In genomic region chr14:51871846-51872245, GRCh38 we compare ENCODE assay signal across 16 cellular contexts. TPM values are rescaled to one million over a fixed set of nuclear protein-coding genes. Genes with fewer than 3 reads are reported as not detected.
DNase-seq lines count a peak whose midpoint lies in the region; ATAC-seq, FAIRE-seq and TF ChIP-seq lines count a peak whose summit lies in the region.
"Had no signal": no experiment of that assay in that cellular context is flagged by ENCODE, and none has a peak within 500 bp of the region (broad histone marks: within the 10 kb centered on the region; RNA-seq: fewer than 3 reads in every experiment).

No MANE protein-coding gene starts in this region.

- no TSS peak for BruUV-seq in IMR-90 (replicated peaks; lab: Mats Ljungman, UMichigan)

- ATAC-seq in activated CD4-positive, alpha-beta T cell treated with anti-CD3 and anti-CD28 coated beads for 36 hours, result no peak
- ATAC-seq in IMR-90 (ENCODE audit: low read depth), result no peak

- dilution Hi-C loops in IMR-90 (cut with HindIII; ENCODE audit: low sequenced_read_pairs, unreplicated experiment), result no loop called here

- TF ChIP-seq POLR2A in IMR-90 (IDR thresholded peaks at IDR 0.05; ENCODE audit: low read depth, low read length), result no peak

- H3K4me1 ChIP-seq in IMR-90 (ENCODE audit: control insufficient read depth, insufficient read depth, low read length), result peaks cover 9% of the 10 kb centered on the region
- peaks cover 3 to 9% of the 10 kb centered on the region in 2 donors for H3K4me1 ChIP-seq in neuronal stem cell (ENCODE audit: control insufficient read depth in 2 of 2, insufficient read depth in 1 of 2, low read depth in 1 of 2, low read length in 2 of 2)

- no peaks in the 10 kb centered on the region for H3K36me3 ChIP-seq in IMR-90 (ENCODE audit: control insufficient read depth, insufficient read depth, low read length)
- peaks cover 0 to 13% of the 10 kb centered on the region in 2 donors for H3K36me3 ChIP-seq in neuronal stem cell (replicated peaks in 1 of 2; ENCODE audit: control insufficient read depth in 2 of 2, insufficient read depth in 2 of 2, low read length in 2 of 2)
- H3K36me3 ChIP-seq: cardiac muscle cell had no signal

- H3K23ac ChIP-seq in IMR-90 (ENCODE audit: low read depth, low read length) (peak overlapping the region; percentile 41; the same call in 1 of the 2 replicates), neuronal stem cell (ENCODE audit: low read depth, low read length, poor library complexity) (no peak overlapping the region)

- no peak for TF ChIP-seq CTCF in IMR-90 (conservative IDR thresholded peaks at IDR 0.05; ENCODE audit: low read depth, low read length)

- H3K27ac Mint-ChIP-seq in activated CD4-positive, alpha-beta T cell treated with anti-CD3 and anti-CD28 coated beads for 36 hours, result peak overlapping the region; percentile 75
- H3K27ac Mint-ChIP-seq in activated T-helper 2 cell treated with anti-CD3 and anti-CD28 coated beads, Interferon-gamma antibody, Interleukin-2, Interleukin-4, amounts not matched to agents 10 μg/mL and 5 μg/mL and 100 μg/mL, durations not matched to agents 14 hours and 24 hours and 36 hours, result peak overlapping the region; percentile 67
- H3K27ac Mint-ChIP-seq: nephron progenitor cell had no signal

- H3K56ac ChIP-seq in IMR-90 (ENCODE audit: extremely low read depth, insufficient read depth, low read length), result no peak overlapping the region

- H4K8ac ChIP-seq in IMR-90 (ENCODE audit: low read depth in 2 of 2, low read length in 2 of 2) (no peak overlapping the region), neuronal stem cell (ENCODE audit: low read depth, low read length) (peak overlapping the region; percentile 70)

- peaks cover 46% of the 10 kb centered on the region for H3K4me1 Mint-ChIP-seq in activated CD4-positive, alpha-beta T cell treated with anti-CD3 and anti-CD28 coated beads for 36 hours
- H3K4me1 Mint-ChIP-seq in activated T-helper 2 cell treated with anti-CD3 and anti-CD28 coated beads, Interferon-gamma antibody, Interleukin-2, Interleukin-4, amounts not matched to agents 10 μg/mL and 5 μg/mL and 100 μg/mL, durations not matched to agents 14 hours and 24 hours and 36 hours (ENCODE audit: low read depth), result peaks cover 43% of the 10 kb centered on the region

- H3K4me2 ChIP-seq in IMR-90 (ENCODE audit: low read depth, low read length) (no peak overlapping the region), neuronal stem cell (ENCODE audit: insufficient read depth, low read length, poor library complexity, severe bottlenecking) (no peak overlapping the region)

- H2BK20ac ChIP-seq in IMR-90 (ENCODE audit: low read depth, low read length), result no peak overlapping the region

- no peak overlapping the region for H3K4me3 ChIP-seq in IMR-90 (ENCODE audit: insufficient read depth, low read depth, low read length)
- no peak overlapping the region for H3K4me3 ChIP-seq in neuronal stem cell (ENCODE audit: low read length in 2 of 2)
- H3K4me3 ChIP-seq: cardiac muscle cell had no signal

- CTCF ChIA-PET in activated CD4-positive, alpha-beta T cell treated with anti-CD3 and anti-CD28 coated beads for 36 hours (lab: Charles Lee), result interaction anchor here (0.8 to 1.6 kb wide), 3 partner anchors 9 to 25 kb away, joined by 3 read pairs; partner anchors contain the start of gene GNG2
- CTCF ChIA-PET in IMR-90 (lab: Yijun Ruan, JAX), result interaction anchor here (1.0 kb wide), 1 partner anchor 107 kb away, joined by 7 read pairs; no protein-coding TSS in a partner anchor

- H2AK9ac ChIP-seq in IMR-90 (replicated peaks; ENCODE audit: low read depth, low read length, poor library complexity), result no peak overlapping the region

- no peak overlapping the region for H3K4me3 Mint-ChIP-seq in activated CD4-positive, alpha-beta T cell treated with anti-CD3 and anti-CD28 coated beads for 36 hours
- no peak overlapping the region for H3K4me3 Mint-ChIP-seq in activated T-helper 2 cell treated with anti-CD3 and anti-CD28 coated beads, Interferon-gamma antibody, Interleukin-2, Interleukin-4, amounts not matched to agents 10 μg/mL and 5 μg/mL and 100 μg/mL, durations not matched to agents 14 hours and 24 hours and 36 hours (ENCODE audit: low read depth)
- H3K4me3 Mint-ChIP-seq: nephron progenitor cell had no signal

- H3K9ac ChIP-seq in IMR-90 (ENCODE audit: low read depth, low read length), result no peak overlapping the region
- no peak overlapping the region for H3K9ac ChIP-seq in neuronal stem cell (ENCODE audit: low read depth, low read length, poor library complexity)

- no peak for FAIRE-seq in HTR-8/SVneo (lab: Jason Lieb, UNC)
- FAIRE-seq: GM18507 had no signal

- no peaks in the 10 kb centered on the region for H3K9me3 Mint-ChIP-seq in activated CD4-positive, alpha-beta T cell treated with anti-CD3 and anti-CD28 coated beads for 36 hours (ENCODE audit: low read depth)
- H3K9me3 Mint-ChIP-seq in activated T-helper 2 cell treated with anti-CD3 and anti-CD28 coated beads, Interferon-gamma antibody, Interleukin-2, Interleukin-4, amounts not matched to agents 10 μg/mL and 5 μg/mL and 100 μg/mL, durations not matched to agents 14 hours and 24 hours and 36 hours, result no peaks in the 10 kb centered on the region
- H3K9me3 Mint-ChIP-seq: nephron progenitor cell had no signal

- H3K18ac ChIP-seq in IMR-90 (ENCODE audit: low read depth, low read length) (no peak overlapping the region), neuronal stem cell (ENCODE audit: low read length) (no peak overlapping the region)

- H3K4ac ChIP-seq in IMR-90 (ENCODE audit: low read depth, low read length) (peak overlapping the region; percentile 55), neuronal stem cell (ENCODE audit: low read length) (no peak overlapping the region)

- H3K27ac ChIP-seq in IMR-90 (ENCODE audit: insufficient read depth, low read length), result no peak overlapping the region
- no peak overlapping the region for H3K27ac ChIP-seq in neuronal stem cell (replicated peaks; ENCODE audit: low read length)
- H3K27ac ChIP-seq: cardiac muscle cell had no signal

- TF ChIP-seq RAD21 in IMR-90 (IDR thresholded peaks at IDR 0.05; ENCODE audit: low read length), result no peak

- H3K27me3 ChIP-seq in IMR-90 (ENCODE audit: control insufficient read depth, insufficient read depth, low read length), result no peaks in the 10 kb centered on the region
- H3K27me3 ChIP-seq in neuronal stem cell (ENCODE audit: control insufficient read depth in 3 of 3, insufficient read depth in 3 of 3, low read depth in 1 of 3, low read length in 3 of 3), result no peaks in the 10 kb centered on the region
- H3K27me3 ChIP-seq: cardiac muscle cell had no signal

- DNase-seq in activated CD4-positive, alpha-beta T cell treated with anti-CD3 and anti-CD28 coated beads for 36 hours, result no peak
- DNase-seq in activated CD4-positive, alpha-beta T cell treated with anti-CD3 and anti-CD28 coated beads for 4 hours, result no peak
- no peak for DNase-seq in IMR-90
- DNase-seq in activated T-helper 2 cell treated with anti-CD3 and anti-CD28 coated beads, Interferon-gamma antibody, Interleukin-2, Interleukin-4, amounts not matched to agents 10 μg/mL and 5 μg/mL and 100 μg/mL, durations not matched to agents 14 hours and 24 hours and 36 hours (ENCODE audit: low spot score), result no peak
- DNase-seq in neuronal stem cell (ENCODE audit: low spot score), result no peak
- DNase-seq in HTR-8/SVneo (ENCODE audit: insufficient read length, low spot score), result no peak
- DNase-seq in hypothalamus (lab: John Stamatoyannopoulos, UW), result no peak
- no peak for DNase-seq in UCSD-AML1 (lab: John Stamatoyannopoulos, UW; ENCODE audit: unreplicated experiment)
- DNase-seq: activated CD4-positive, alpha-beta T cell treated with anti-CD3 and anti-CD28 coated beads for 48 hours; activated effector memory CD4-positive, alpha-beta T cell treated with anti-CD3 and anti-CD28 coated beads, Interleukin-2, amount 50 U/mL, for 16 hours; effector CD4-positive, alpha-beta T cell; NCI-H526 treated with DMSO at 0.1 percent for 48 hours; nephron progenitor cell; retina had no signal

- in situ Hi-C loops in IMR-90 (cut with MboI; ENCODE audit: low sequenced_read_pairs), result no loop called here

- H3K14ac ChIP-seq in IMR-90 (replicated peaks; ENCODE audit: low read depth, low read length) (peak overlapping the region; percentile 40), neuronal stem cell (ENCODE audit: low read length) (no peak overlapping the region)

- H4K20me1 ChIP-seq in IMR-90 (ENCODE audit: insufficient read depth, low read length), result peaks cover 7% of the 10 kb centered on the region; the same call in 1 of the 2 replicates

- no peaks in the 10 kb centered on the region for H3K27me3 Mint-ChIP-seq in activated CD4-positive, alpha-beta T cell treated with anti-CD3 and anti-CD28 coated beads for 36 hours
- H3K27me3 Mint-ChIP-seq in activated T-helper 2 cell treated with anti-CD3 and anti-CD28 coated beads, Interferon-gamma antibody, Interleukin-2, Interleukin-4, amounts not matched to agents 10 μg/mL and 5 μg/mL and 100 μg/mL, durations not matched to agents 14 hours and 24 hours and 36 hours (ENCODE audit: low read depth), result no peaks in the 10 kb centered on the region

- H3K9me3 ChIP-seq in IMR-90 (ENCODE audit: control insufficient read depth, insufficient read depth, low read length) (no peaks in the 10 kb centered on the region), neuronal stem cell (replicated peaks in 1 of 2; ENCODE audit: control insufficient read depth in 2 of 2, insufficient read depth in 1 of 2, low read depth in 1 of 2, low read length in 2 of 2) (peaks cover 0 to 2% of the 10 kb centered on the region in 2 donors)

- H2AK5ac ChIP-seq in IMR-90 (ENCODE audit: low read depth, low read length) (peak overlapping the region; percentile 80), neuronal stem cell (ENCODE audit: low read depth, low read length) (no peak overlapping the region)

- intact Hi-C loops in activated CD4-positive, alpha-beta T cell treated with anti-CD3 and anti-CD28 coated beads for 36 hours (cut with DNase I, micrococcal nuclease), result no loop called here
- intact Hi-C loops in IMR-90 (cut with micrococcal nuclease), result no loop called here
- intact Hi-C loops in activated T-helper 2 cell treated with anti-CD3 and anti-CD28 coated beads, Interferon-gamma antibody, Interleukin-2, Interleukin-4, amounts not matched to agents 10 μg/mL and 5 μg/mL and 100 μg/mL, durations not matched to agents 14 hours and 24 hours and 36 hours (cut with micrococcal nuclease), result loop anchor here (2.0 to 5.0 kb wide), 2 partner anchors 43 to 480 kb away; no protein-coding TSS in a partner anchor

- WGBS in IMR-90 (ENCODE audit: extremely low coverage in 2 of 2, insufficient read length in 1 of 2), 2 experiments, result no CpG with 5 or more reads among the region's 2 CpGs
- no CpG with 5 or more reads among the region's 2 CpGs for WGBS in neuronal stem cell (ENCODE audit: extremely low coverage in 2 of 2, insufficient read length in 2 of 2, insufficient replicate concordance in 1 of 2), 2 donors

- no peak overlapping the region for H2BK5ac ChIP-seq in IMR-90 (ENCODE audit: low read depth, low read length, poor library complexity, severe bottlenecking)
- H2BK5ac ChIP-seq in neuronal stem cell (ENCODE audit: low read length), result no peak overlapping the region

- POLR2A ChIA-PET in activated CD4-positive, alpha-beta T cell treated with anti-CD3 and anti-CD28 coated beads for 36 hours (lab: Charles Lee), result interaction anchor here (0.9 to 1.3 kb wide), 2 partner anchors 25 to 95 kb away, joined by 3 to 4 read pairs; no protein-coding TSS in a partner anchor
- POLR2A ChIA-PET in IMR-90 (lab: Charles Lee; ENCODE audit: unreplicated experiment), result no interaction called here

- no peak overlapping the region for H4K5ac ChIP-seq in IMR-90 (ENCODE audit: low read depth, low read length)

- no peak overlapping the region for H2BK12ac ChIP-seq in neuronal stem cell (ENCODE audit: low read length)

- no peak overlapping the region; the same call in 1 of the 2 replicates for H4K91ac ChIP-seq in IMR-90 (ENCODE audit: insufficient read depth, low read depth, low read length)
- no peak overlapping the region for H4K91ac ChIP-seq in neuronal stem cell (ENCODE audit: low read depth, low read length, poor library complexity)

- peak overlapping the region; percentile 56; the same call in 2 of the 3 replicates for H2BK15ac ChIP-seq in IMR-90 (ENCODE audit: low read depth, low read length)
- H2BK15ac ChIP-seq in neuronal stem cell (ENCODE audit: low read length), result no peak overlapping the region

- H3K9me1 ChIP-seq in IMR-90 (ENCODE audit: insufficient read depth, low read length), result peaks cover 16% of the 10 kb centered on the region

- H2AFZ ChIP-seq in IMR-90 (replicated peaks; ENCODE audit: low read length, poor library complexity) (peak overlapping the region; percentile 16), neuronal stem cell (ENCODE audit: low read length) (no peak overlapping the region)

- H3K36me3 Mint-ChIP-seq in activated CD4-positive, alpha-beta T cell treated with anti-CD3 and anti-CD28 coated beads for 36 hours (ENCODE audit: low read depth), result peaks cover 29% of the 10 kb centered on the region
- H3K36me3 Mint-ChIP-seq in activated T-helper 2 cell treated with anti-CD3 and anti-CD28 coated beads, Interferon-gamma antibody, Interleukin-2, Interleukin-4, amounts not matched to agents 10 μg/mL and 5 μg/mL and 100 μg/mL, durations not matched to agents 14 hours and 24 hours and 36 hours (ENCODE audit: low read depth), result peaks cover 39% of the 10 kb centered on the region

- H2BK120ac ChIP-seq in IMR-90 (ENCODE audit: low read depth, low read length) (peak overlapping the region; percentile 35; the same call in 1 of the 2 replicates), neuronal stem cell (ENCODE audit: low read depth, low read length) (no peak overlapping the region)

- peaks cover 36 to 56% of the 10 kb centered on the region in 2 experiments for H3K79me1 ChIP-seq in IMR-90 (ENCODE audit: low read depth in 1 of 2, low read length in 2 of 2)
- no peaks in the 10 kb centered on the region for H3K79me1 ChIP-seq in neuronal stem cell (ENCODE audit: low read depth, low read length)

RNA-seq across cellular contexts. Expression of gene GNG2, which starts 11.4 kb away (rescaled TPM):
- total RNA-seq in activated CD4-positive, alpha-beta T cell treated with anti-CD3 and anti-CD28 coated beads for 36 hours, result 100 to 1,000 TPM; 133 to 136 TPM
- 13.1 and 18.6 TPM in 2 replicates for total RNA-seq in IMR-90 (2012; rRNA removed)
- 13.5 and 14.6 TPM in 2 replicates for polyA plus RNA-seq in IMR-90 (2012; rRNA removed)
- polyA plus RNA-seq in IMR-90 (2012; cell fraction: cytosol; rRNA removed), result 4.8 and 7.4 TPM in 2 replicates
- polyA plus RNA-seq in IMR-90 (2012; cell fraction: nucleus; rRNA removed; ENCODE audit: low replicate concordance), result 1.1 and 6.2 TPM in 2 replicates
- 120 and 128 TPM in 2 replicates for total RNA-seq in activated T-helper 2 cell treated with anti-CD3 and anti-CD28 coated beads, Interferon-gamma antibody, Interleukin-2, Interleukin-4, amounts not matched to agents 10 μg/mL and 5 μg/mL and 100 μg/mL, durations not matched to agents 14 hours and 24 hours and 36 hours
- polyA plus RNA-seq in neuronal stem cell (2013, experiment 1 of 2), result 37.4 TPM
- 39.0 TPM for polyA plus RNA-seq in neuronal stem cell (2013, experiment 2 of 2)
